In the genomic region with DNA sequence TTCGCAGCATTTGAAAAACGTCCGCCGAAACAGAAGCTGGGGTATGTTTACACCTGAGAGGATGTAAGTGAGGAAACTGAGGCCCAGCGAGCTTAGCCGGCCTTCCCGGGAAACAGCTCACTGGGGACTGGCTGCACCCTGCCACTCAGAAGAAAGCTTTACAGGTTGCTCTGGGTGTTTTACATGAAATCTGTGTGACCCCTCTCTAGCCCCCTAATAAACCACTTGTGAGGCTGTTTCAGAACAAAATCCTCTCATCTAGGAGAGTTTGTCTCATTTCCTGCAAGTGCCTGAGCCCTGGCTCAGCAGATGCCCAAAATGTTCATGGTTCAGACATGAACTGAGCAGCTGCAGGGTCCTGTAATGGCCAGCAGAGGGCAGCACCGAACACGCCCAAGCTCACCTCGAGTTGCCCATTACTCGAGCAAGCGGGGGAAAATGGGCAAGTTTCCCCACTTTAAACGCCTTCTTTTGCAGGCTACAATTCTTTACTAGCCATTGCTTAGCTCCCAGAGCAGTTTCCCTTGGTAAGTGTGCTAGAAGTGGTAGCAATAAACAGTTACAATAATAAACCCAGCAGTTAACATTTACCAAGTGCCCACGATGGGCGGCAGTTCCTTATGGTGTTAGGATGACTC, we compare ENCODE assay signal across 9 cellular contexts.
DNase-seq lines count a peak whose midpoint lies in the region; ATAC-seq, FAIRE-seq and TF ChIP-seq lines count a peak whose summit lies in the region.
"Had no signal": no experiment of that assay in that cellular context is flagged by ENCODE, and none has a peak within 500 bp of the region (broad histone marks: within the 10 kb centered on the region; RNA-seq: fewer than 3 reads in every experiment).

No MANE protein-coding gene starts in this region.

- H3K79me2 ChIP-seq in K562 (ENCODE audit: control insufficient read depth, insufficient read depth, low read length), result no peaks in the 10 kb centered on the region

- BruUV-seq in K562 (replicated peaks; lab: Mats Ljungman, UMichigan), result no TSS peak

- TF ChIP-seq EP300 in K562 (IDR thresholded peaks at IDR 0.05; ENCODE audit: low read length), result no peak

- H2AFZ ChIP-seq in K562 (ENCODE audit: low read depth, low read length), result peak overlapping the region; percentile 73

- no peaks in the 10 kb centered on the region for H3K36me3 ChIP-seq in K562 (ENCODE audit: control insufficient read depth, insufficient read depth, low read length)
- H3K36me3 ChIP-seq in skeletal muscle satellite cell (ENCODE audit: insufficient read depth, low read length), result no peaks in the 10 kb centered on the region
- H3K36me3 ChIP-seq: BLaER1 treated with 17β-estradiol and CSF1 and Interleukin-3, amounts not matched to agents 10 nM and 100 nM had no signal

- FAIRE-seq in TTC549 (lab: Jason Lieb, UNC) (peak; percentile 83), K562 (lab: Jason Lieb, UNC) (peak; percentile 92)

- POLR2A ChIA-PET in K562 (lab: Yijun Ruan, JAX), result interaction anchor here (0.7 to 1.9 kb wide), 5 partner anchors 11 to 76 kb away, joined by 3 to 5 read pairs (median 4); no protein-coding TSS in a partner anchor

- no peaks in the 10 kb centered on the region for H3K9me1 ChIP-seq in K562 (ENCODE audit: control insufficient read depth, insufficient read depth, low read length)

- H3K4me3 ChIP-seq in K562 (peak overlapping the region; percentile 24), skeletal muscle satellite cell (ENCODE audit: low read length) (no peak overlapping the region)
- H3K4me3 ChIP-seq: BLaER1 treated with 17β-estradiol and CSF1 and Interleukin-3, amounts not matched to agents 10 nM and 100 nM had no signal

- H4K20me1 ChIP-seq in K562 (replicated peaks; ENCODE audit: control insufficient read depth, insufficient read depth, low read length), result 0 out of 2 replicates have a peak, but pooled peaks cover 7% of the 10 kb centered on the region
- H4K20me1 ChIP-seq: BLaER1 treated with 17β-estradiol and CSF1 and Interleukin-3, amounts not matched to agents 10 nM and 100 nM had no signal

- in situ Hi-C loops in K562 (cut with MboI), result no loop called here

- TF ChIP-seq POLR2A in K562 (conservative IDR thresholded peaks at IDR 0.05), result no peak

- no peak overlapping the region; the same call in 2 of the 3 replicates for H3K27ac ChIP-seq in K562 (ENCODE audit: extremely low read depth, low read depth, low read length)
- H3K27ac ChIP-seq: BLaER1 treated with 17β-estradiol and CSF1 and Interleukin-3, amounts not matched to agents 10 nM and 100 nM had no signal

- WGBS in K562 (ENCODE audit: insufficient coverage, low coverage, missing lambda C conversion rate), result 6% methylated on average over 15 of the region's 15 CpGs

- TF ChIP-seq CTCF in K562 (IDR thresholded peaks at IDR 0.05 in 2 of 3, conservative IDR thresholded peaks at IDR 0.05 in 1 of 3; ENCODE audit: insufficient read depth in 2 of 3, low read depth in 1 of 3, low read length in 3 of 3), result peak; percentile 90 to 99 (median 94)

- H3K9me3 ChIP-seq in K562 (replicated peaks; ENCODE audit: control insufficient read depth, insufficient read depth, low read depth, low read length) (0 out of 2 replicates have a peak, but pooled peaks cover 3% of the 10 kb centered on the region), skeletal muscle satellite cell (replicated peaks; ENCODE audit: low read length) (no peaks in the 10 kb centered on the region)

- peak; percentile 90 for TF ChIP-seq RAD21 in K562 (CRISPR knock-in tag; conservative IDR thresholded peaks at IDR 0.05 in 1 of 2, IDR thresholded peaks at IDR 0.05 in 1 of 2)

- H3K4me1 ChIP-seq in K562 (replicated peaks in 1 of 2; ENCODE audit: control insufficient read depth in 2 of 2, insufficient read depth in 2 of 2, low read length in 2 of 2), result peaks cover 23 to 27% of the 10 kb centered on the region in 2 experiments
- peaks cover 12% of the 10 kb centered on the region for H3K4me1 ChIP-seq in skeletal muscle satellite cell (ENCODE audit: control insufficient read depth, insufficient read depth, low read length)

- H3K27me3 ChIP-seq in K562 (ENCODE audit: control insufficient read depth in 2 of 2, insufficient read depth in 2 of 2, low read length in 2 of 2) (no peaks in the 10 kb centered on the region; a peak in 2 of 5 replicates), skeletal muscle satellite cell (ENCODE audit: control insufficient read depth, insufficient read depth, low read length) (peaks cover 14% of the 10 kb centered on the region)
- H3K27me3 ChIP-seq: BLaER1 treated with 17β-estradiol and CSF1 and Interleukin-3, amounts not matched to agents 10 nM and 100 nM had no signal

- intact Hi-C loops in K562 (cut with micrococcal nuclease), result loop anchor here (1.0 to 5.0 kb wide), 5 partner anchors 41 to 418 kb away; no protein-coding TSS in a partner anchor

- H3K4me2 ChIP-seq in K562 (ENCODE audit: insufficient read depth, low read length) (peak overlapping the region; percentile 77), skeletal muscle satellite cell (ENCODE audit: low read length) (peak overlapping the region; percentile 42)

- H3K9ac ChIP-seq in K562 (ENCODE audit: insufficient read depth in 1 of 2, low read depth in 2 of 2, low read length in 2 of 2) (peak overlapping the region; percentile 18 to 62; a peak in 3 of 4 replicates), skeletal muscle satellite cell (ENCODE audit: low read depth, low read length) (no peak overlapping the region)
- H3K9ac ChIP-seq: BLaER1 treated with 17β-estradiol and CSF1 and Interleukin-3, amounts not matched to agents 10 nM and 100 nM had no signal

- peak; percentile 15 to 51 for DNase-seq in NCI-H187 (lab: John Stamatoyannopoulos, UW)
- no peak for DNase-seq in NCI-H187 treated with DMSO at 0.1 percent for 48 hours (lab: John Stamatoyannopoulos, UW)
- DNase-seq in NCI-H2029 (lab: John Stamatoyannopoulos, UW), result peak; percentile 44
- DNase-seq in K562 (ENCODE audit: extremely low read depth in 1 of 4, low spot score in 3 of 4), result peak; percentile 73 to 89 (median 84)
- DNase-seq in iPS DF 19.7 (ENCODE audit: low read depth, low spot score), result peak; percentile 38

- peak; percentile 93 for ATAC-seq in K562
- ATAC-seq in GM18858 (IDR thresholded peaks at IDR 0.05; ENCODE audit: unreplicated experiment), result no peak

- CTCF ChIA-PET in K562 (lab: Yijun Ruan, JAX; ENCODE audit: low intra/inter-chr PET ratio), result interaction anchor here (0.9 to 3.4 kb wide), 4 partner anchors 41 to 178 kb away, joined by 4 to 46 read pairs (median 8); no protein-coding TSS in a partner anchor

TF ChIP-seq in K562, 482 proteins besides CTCF, POLR2A, EP300 and RAD21 (continues in another document):
- no peak for TF ChIP-seq MAFG (tag; conservative IDR thresholded peaks at IDR 0.05)
- TF ChIP-seq, protein P1, sequence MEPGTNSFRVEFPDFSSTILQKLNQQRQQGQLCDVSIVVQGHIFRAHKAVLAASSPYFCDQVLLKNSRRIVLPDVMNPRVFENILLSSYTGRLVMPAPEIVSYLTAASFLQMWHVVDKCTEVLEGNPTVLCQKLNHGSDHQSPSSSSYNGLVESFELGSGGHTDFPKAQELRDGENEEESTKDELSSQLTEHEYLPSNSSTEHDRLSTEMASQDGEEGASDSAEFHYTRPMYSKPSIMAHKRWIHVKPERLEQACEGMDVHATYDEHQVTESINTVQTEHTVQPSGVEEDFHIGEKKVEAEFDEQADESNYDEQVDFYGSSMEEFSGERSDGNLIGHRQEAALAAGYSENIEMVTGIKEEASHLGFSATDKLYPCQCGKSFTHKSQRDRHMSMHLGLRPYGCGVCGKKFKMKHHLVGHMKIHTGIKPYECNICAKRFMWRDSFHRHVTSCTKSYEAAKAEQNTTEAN (CRISPR knock-in tag; IDR thresholded peaks at IDR 0.05), result no peak
- peak; percentile 2; the same call in 1 of the 2 replicates for TF ChIP-seq SMAD3 (CRISPR knock-in tag; conservative IDR thresholded peaks at IDR 0.05)
- TF ChIP-seq LARP7 (IDR thresholded peaks at IDR 0.05), result no peak
- TF ChIP-seq KLF10 (CRISPR knock-in tag; IDR thresholded peaks at IDR 0.05), result no peak
- TF ChIP-seq PHB (CRISPR knock-in tag; IDR thresholded peaks at IDR 0.05), result no peak
- TF ChIP-seq ZNF232 (CRISPR knock-in tag; IDR thresholded peaks at IDR 0.05), result no peak
- peak; percentile 90 for TF ChIP-seq XRCC5 (IDR thresholded peaks at IDR 0.05; ENCODE audit: low read depth, low read length)
- TF ChIP-seq, protein P2, sequence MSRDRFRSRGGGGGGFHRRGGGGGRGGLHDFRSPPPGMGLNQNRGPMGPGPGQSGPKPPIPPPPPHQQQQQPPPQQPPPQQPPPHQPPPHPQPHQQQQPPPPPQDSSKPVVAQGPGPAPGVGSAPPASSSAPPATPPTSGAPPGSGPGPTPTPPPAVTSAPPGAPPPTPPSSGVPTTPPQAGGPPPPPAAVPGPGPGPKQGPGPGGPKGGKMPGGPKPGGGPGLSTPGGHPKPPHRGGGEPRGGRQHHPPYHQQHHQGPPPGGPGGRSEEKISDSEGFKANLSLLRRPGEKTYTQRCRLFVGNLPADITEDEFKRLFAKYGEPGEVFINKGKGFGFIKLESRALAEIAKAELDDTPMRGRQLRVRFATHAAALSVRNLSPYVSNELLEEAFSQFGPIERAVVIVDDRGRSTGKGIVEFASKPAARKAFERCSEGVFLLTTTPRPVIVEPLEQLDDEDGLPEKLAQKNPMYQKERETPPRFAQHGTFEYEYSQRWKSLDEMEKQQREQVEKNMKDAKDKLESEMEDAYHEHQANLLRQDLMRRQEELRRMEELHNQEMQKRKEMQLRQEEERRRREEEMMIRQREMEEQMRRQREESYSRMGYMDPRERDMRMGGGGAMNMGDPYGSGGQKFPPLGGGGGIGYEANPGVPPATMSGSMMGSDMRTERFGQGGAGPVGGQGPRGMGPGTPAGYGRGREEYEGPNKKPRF (IDR thresholded peaks at IDR 0.05; ENCODE audit: low read depth, low read length), result no peak
- TF ChIP-seq ZC3H11A (IDR thresholded peaks at IDR 0.05; ENCODE audit: low read depth, low read length), result no peak
- TF ChIP-seq FOS (IDR thresholded peaks at IDR 0.05; ENCODE audit: extremely low read depth, insufficient read length), result no peak
- TF ChIP-seq ZZZ3 (IDR thresholded peaks at IDR 0.05), result no peak
- TF ChIP-seq CCNT2 (IDR thresholded peaks at IDR 0.05; ENCODE audit: borderline replicate concordance, extremely low read depth, insufficient read length, low read depth, low read length), result no peak
- no peak for TF ChIP-seq SRSF3 (IDR thresholded peaks at IDR 0.05; ENCODE audit: insufficient read depth, low read length)
- no peak for TF ChIP-seq NR4A1 (CRISPR knock-in tag; IDR thresholded peaks at IDR 0.05)
- no peak for TF ChIP-seq NR4A1 (tag; IDR thresholded peaks at IDR 0.05)
- no peak for TF ChIP-seq COPS2 (conservative IDR thresholded peaks at IDR 0.05)
- TF ChIP-seq PRMT5 (CRISPR knock-in tag; IDR thresholded peaks at IDR 0.05), result no peak
